Comparison of ENCODE assay signal across 31 cellular contexts in the genomic region with DNA sequence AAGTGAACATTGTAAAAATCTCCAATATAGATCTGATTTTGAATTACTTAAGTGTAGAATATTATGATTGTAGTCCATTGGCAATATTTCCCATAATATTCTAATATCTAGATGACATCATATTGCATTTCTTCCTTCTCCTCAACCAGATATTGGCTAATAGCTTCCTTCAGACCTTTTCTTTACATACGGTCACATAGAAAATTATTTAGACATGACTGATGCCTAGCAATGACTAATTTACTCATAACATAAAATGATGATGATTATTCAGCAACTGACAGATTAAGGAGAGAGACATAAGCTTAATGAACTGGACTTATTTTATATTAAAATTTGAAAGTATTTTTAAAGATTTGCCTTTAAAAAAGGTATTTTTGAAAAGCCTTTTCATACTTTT.
"Had no signal": no experiment of that assay in that cellular context is flagged by ENCODE, and none has a peak within 500 bp of the region (broad histone marks: within the 10 kb centered on the region; RNA-seq: fewer than 3 reads in every experiment).

No MANE protein-coding gene starts in this region.

- H3K4me3 ChIP-seq: ascending aorta, cardiac muscle cell had no signal

- DNase-seq: activated CD4-positive, alpha-beta memory T cell treated with anti-CD3 and anti-CD28 coated beads, Interleukin-2, amount 10 ng/mL, durations not matched to agents 7 days and 5 days; activated CD4-positive, alpha-beta T cell treated with anti-CD3 and anti-CD28 coated beads for 1 hour; activated CD4-positive, alpha-beta T cell treated with anti-CD3 and anti-CD28 coated beads for 36 hours; activated CD4-positive, alpha-beta T cell treated with anti-CD3 and anti-CD28 coated beads for 48 hours; activated CD4-positive, alpha-beta T cell treated with anti-CD3 and anti-CD28 coated beads, Interleukin-2, amount 10 ng/mL, durations not matched to agents 7 days and 5 days; activated CD4-positive, alpha-beta T cell treated with anti-CD3 and anti-CD28 coated beads, Interleukin-2, amount 50 U/mL, for 48 hours; activated CD4-positive, CD25-positive, alpha-beta regulatory T cell; activated CD8-positive, alpha-beta memory T cell treated with anti-CD3 and anti-CD28 coated beads for 24 hours; activated CD8-positive, alpha-beta memory T cell treated with anti-CD3 and anti-CD28 coated beads, Interleukin-2, amount 10 ng/mL, durations not matched to agents 7 days and 5 days; activated CD8-positive, alpha-beta memory T cell treated with anti-CD3 and anti-CD28 coated beads, Interleukin-2, amount 50 U/mL, for 48 hours; activated CD8-positive, alpha-beta T cell treated with anti-CD3 and anti-CD28 coated beads, Interleukin-2, amount 10 ng/mL, durations not matched to agents 7 days and 5 days; activated effector memory CD4-positive, alpha-beta T cell treated with Interleukin-2 at 50 U/mL for 16 hours; activated gamma-delta T cell; activated naive CD4-positive, alpha-beta T cell treated with anti-CD3 and anti-CD28 coated beads, Interleukin-2, amount 10 ng/mL, durations not matched to agents 7 days and 5 days; activated naive CD4-positive, alpha-beta T cell treated with Interleukin-2 at 50 U/mL for 16 hours; activated naive CD8-positive, alpha-beta T cell treated with anti-CD3 and anti-CD28 coated beads, Interleukin-2, amount 10 ng/mL, durations not matched to agents 7 days and 5 days; activated naive CD8-positive, alpha-beta T cell treated with anti-CD3 and anti-CD28 coated beads, Interleukin-2, amount 50 U/mL, for 24 hours; activated T-cell treated with anti-CD3 and anti-CD28 coated beads, Interleukin-2, amount 50 U/mL, for 24 hours; activated T-cell treated with anti-CD3 and anti-CD28 coated beads, Interleukin-2, amount 50 U/mL, for 48 hours; amygdala; anterior cingulate cortex; caudate nucleus; cerebellar nuclear complex; T-helper 1 cell; T-helper 2 cell; T-helper 9 cell; WERI-Rb-1 had no signal

- H3K27ac ChIP-seq: ascending aorta, cardiac muscle cell, WERI-Rb-1 had no signal

- H3K27me3 ChIP-seq: ascending aorta, cardiac muscle cell had no signal

- ATAC-seq: activated CD4-positive, alpha-beta T cell treated with anti-CD3 and anti-CD28 coated beads for 36 hours; activated CD4-positive, CD25-positive, alpha-beta regulatory T cell treated with anti-CD3 and anti-CD28 coated beads, Interleukin-2, amount 50 U/mL, for 24 hours; activated CD8-positive, alpha-beta memory T cell treated with anti-CD3 and anti-CD28 coated beads, Interleukin-2, amount 10 ng/mL, durations not matched to agents 7 days and 5 days; activated CD8-positive, alpha-beta T cell treated with anti-CD3 and anti-CD28 coated beads, Interleukin-2, amount 10 ng/mL, durations not matched to agents 7 days and 5 days; activated naive CD8-positive, alpha-beta T cell treated with anti-CD3 and anti-CD28 coated beads, Interleukin-2, amount 50 U/mL, for 24 hours; WTC11 had no signal

- H3K9me3 ChIP-seq: ascending aorta had no signal

- H3K4me1 ChIP-seq: ascending aorta had no signal

- H3K36me3 ChIP-seq: ascending aorta, cardiac muscle cell, WERI-Rb-1 had no signal
